ENCODE assay signal across 2 cellular contexts in the genomic region with DNA sequence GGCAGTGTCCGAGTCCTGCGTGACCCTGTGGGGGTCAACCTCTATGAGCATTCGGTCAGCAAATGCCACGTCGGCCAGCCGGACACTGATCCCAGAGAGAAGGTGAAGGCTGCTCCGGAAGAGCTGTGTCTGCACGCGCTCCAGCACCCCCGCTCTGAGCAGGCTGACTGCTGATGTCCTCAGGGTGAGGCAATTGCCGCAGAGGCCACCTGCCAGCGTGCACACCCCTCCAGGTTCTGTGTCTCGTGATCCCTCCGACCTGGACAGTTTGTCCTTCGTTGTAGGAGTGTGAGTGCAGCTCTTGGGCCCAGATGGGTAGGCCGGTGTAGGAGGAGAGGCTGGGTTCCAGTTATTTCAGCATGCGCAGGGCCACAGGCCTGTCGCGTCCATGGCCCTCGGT.
TF ChIP-seq lines count a peak whose summit lies in the region.

No MANE protein-coding gene starts in this region.

TF ChIP-seq in HEK293, 187 proteins besides CTCF, POLR2A, EP300 and RAD21:
- TF ChIP-seq ZNF391 (tag by site-specific recombination; IDR thresholded peaks at IDR 0.05; ENCODE audit: borderline replicate concordance, low read depth), result no peak
- no peak for TF ChIP-seq HOXA7 (CRISPR knock-in tag; IDR thresholded peaks at IDR 0.05; ENCODE audit: borderline replicate concordance)
- TF ChIP-seq, protein P1, sequence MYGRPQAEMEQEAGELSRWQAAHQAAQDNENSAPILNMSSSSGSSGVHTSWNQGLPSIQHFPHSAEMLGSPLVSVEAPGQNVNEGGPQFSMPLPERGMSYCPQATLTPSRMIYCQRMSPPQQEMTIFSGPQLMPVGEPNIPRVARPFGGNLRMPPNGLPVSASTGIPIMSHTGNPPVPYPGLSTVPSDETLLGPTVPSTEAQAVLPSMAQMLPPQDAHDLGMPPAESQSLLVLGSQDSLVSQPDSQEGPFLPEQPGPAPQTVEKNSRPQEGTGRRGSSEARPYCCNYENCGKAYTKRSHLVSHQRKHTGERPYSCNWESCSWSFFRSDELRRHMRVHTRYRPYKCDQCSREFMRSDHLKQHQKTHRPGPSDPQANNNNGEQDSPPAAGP (tag by site-specific recombination; IDR thresholded peaks at IDR 0.05), result no peak
- TF ChIP-seq, protein P2, sequence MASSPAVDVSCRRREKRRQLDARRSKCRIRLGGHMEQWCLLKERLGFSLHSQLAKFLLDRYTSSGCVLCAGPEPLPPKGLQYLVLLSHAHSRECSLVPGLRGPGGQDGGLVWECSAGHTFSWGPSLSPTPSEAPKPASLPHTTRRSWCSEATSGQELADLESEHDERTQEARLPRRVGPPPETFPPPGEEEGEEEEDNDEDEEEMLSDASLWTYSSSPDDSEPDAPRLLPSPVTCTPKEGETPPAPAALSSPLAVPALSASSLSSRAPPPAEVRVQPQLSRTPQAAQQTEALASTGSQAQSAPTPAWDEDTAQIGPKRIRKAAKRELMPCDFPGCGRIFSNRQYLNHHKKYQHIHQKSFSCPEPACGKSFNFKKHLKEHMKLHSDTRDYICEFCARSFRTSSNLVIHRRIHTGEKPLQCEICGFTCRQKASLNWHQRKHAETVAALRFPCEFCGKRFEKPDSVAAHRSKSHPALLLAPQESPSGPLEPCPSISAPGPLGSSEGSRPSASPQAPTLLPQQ (tag by site-specific recombination; IDR thresholded peaks at IDR 0.05), result no peak
- TF ChIP-seq ZBTB1 (tag by site-specific recombination; IDR thresholded peaks at IDR 0.05), result no peak
- no peak for TF ChIP-seq ZNF341 (tag by site-specific recombination; IDR thresholded peaks at IDR 0.05; ENCODE audit: low read depth)
- 0 out of 2 replicates have a peak, but pooled peaks have one; percentile 5 for TF ChIP-seq SCRT2 (tag by site-specific recombination; IDR thresholded peaks at IDR 0.05)

TF ChIP-seq in IMR-90, 13 proteins besides CTCF, POLR2A, EP300 and RAD21:
- TF ChIP-seq NFE2L2 (IDR thresholded peaks at IDR 0.05; ENCODE audit: low read depth, low read length), result no peak
- no peak for TF ChIP-seq MAFK (IDR thresholded peaks at IDR 0.05; ENCODE audit: low read depth, low read length)
